8 cellular contexts compared by ENCODE assay signal in genomic region chr6:118709859-118710350, GRCh38. TPM values are rescaled to one million over a fixed set of nuclear protein-coding genes. Genes with fewer than 3 reads are reported as not detected.
DNase-seq lines count a peak whose midpoint lies in the region; ATAC-seq and TF ChIP-seq lines count a peak whose summit lies in the region.

No MANE protein-coding gene starts in this region.

- peaks cover 56 to 94% (median 66%) of the 10 kb centered on the region in 4 donors for H3K4me1 Mint-ChIP-seq in CD4-positive, alpha-beta memory T cell

- CTCF ChIA-PET in CD4-positive, alpha-beta memory T cell (lab: Charles Lee; ENCODE audit: partially characterized antibody): interaction anchor here (0.8 to 6.0 kb wide), 29 partner anchors 10 to 186 kb away, joined by 3 to 26 read pairs (median 7); partner anchors contain the start of genes ASF1A and CEP85L

- no peak for TF ChIP-seq CTCF in WI38 (IDR thresholded peaks at IDR 0.05; ENCODE audit: low read depth, low read length)

- H3K9me3 ChIP-seq in CD4-positive, alpha-beta memory T cell (ENCODE audit: control insufficient read depth in 1 of 2, low read length in 2 of 2): no peaks in the 10 kb centered on the region
- H3K9me3 ChIP-seq in mucosa of stomach (ENCODE audit: control insufficient read depth, low read length): no peaks in the 10 kb centered on the region

- peak; percentile 87 for ATAC-seq in GM19467 (IDR thresholded peaks at IDR 0.05; ENCODE audit: unreplicated experiment)

- H3K27ac Mint-ChIP-seq in CD4-positive, alpha-beta memory T cell: peak overlapping the region; percentile 92 to 98 (median 98)

- peak overlapping the region; percentile 91 to 99 (median 95) for H3K4me3 Mint-ChIP-seq in CD4-positive, alpha-beta memory T cell

- H3K4me1 ChIP-seq in CD4-positive, alpha-beta memory T cell (ENCODE audit: insufficient read depth, low read length): peaks cover 75% of the 10 kb centered on the region
- H3K4me1 ChIP-seq in mucosa of stomach (ENCODE audit: control insufficient read depth, insufficient read depth, low read length): peaks cover 16% of the 10 kb centered on the region

- peak; percentile 79 to 88 (median 85) for DNase-seq in CD4-positive, alpha-beta memory T cell
- DNase-seq in HK-2 (ENCODE audit: unreplicated experiment) (peak; percentile 35), GF-D8 (lab: John Stamatoyannopoulos, UW) (no peak)
- DNase-seq in central memory CD4-positive, alpha-beta T cell: peak; percentile 85
- peak; percentile 74 for DNase-seq in stimulated activated naive CD4-positive, alpha-beta T cell treated with Interleukin-2 at 50 U/mL for 16 hours (lab: John Stamatoyannopoulos, UW)

- intact Hi-C loops in CD4-positive, alpha-beta memory T cell (cut with micrococcal nuclease): loop anchor here (1.0 to 2.0 kb wide), 12 partner anchors 9 to 639 kb away; partner anchors contain the start of genes CEP85L, FAM184A and MAN1A1

- POLR2A ChIA-PET in CD4-positive, alpha-beta memory T cell (lab: Charles Lee; ENCODE audit: partially characterized antibody): interaction anchor here (0.6 to 6.0 kb wide), 54 partner anchors 11 to 1161 kb away, joined by 3 to 105 read pairs (median 8); partner anchors contain the start of genes ASF1A, CEP85L, FAM184A and MCM9

- H3K4me3 ChIP-seq in CD4-positive, alpha-beta memory T cell (ENCODE audit: low read length in 2 of 2): peak overlapping the region; percentile 95
- H3K4me3 ChIP-seq in WI38 (ENCODE audit: low read depth, low read length) (peak overlapping the region; percentile 60), mucosa of stomach (ENCODE audit: low read length) (peak overlapping the region; percentile 53)

- H3K36me3 ChIP-seq in CD4-positive, alpha-beta memory T cell (ENCODE audit: insufficient read depth, low read length): no peaks in the 10 kb centered on the region
- H3K36me3 ChIP-seq in mucosa of stomach (ENCODE audit: control insufficient read depth, insufficient read depth, low read length): no peaks in the 10 kb centered on the region

- peak overlapping the region; percentile 38 for H3K9ac ChIP-seq in mucosa of stomach (ENCODE audit: low read length)

- H3K36me3 Mint-ChIP-seq in CD4-positive, alpha-beta memory T cell: peaks cover 3 to 28% of the 10 kb centered on the region in 2 donors

- H3K9me3 Mint-ChIP-seq in CD4-positive, alpha-beta memory T cell: peaks cover 0 to 3% (median 0%) of the 10 kb centered on the region in 8 donors

- peak overlapping the region; percentile 70 for H3K27ac ChIP-seq in CD4-positive, alpha-beta memory T cell (ENCODE audit: low read depth, low read length)

- H3K27me3 ChIP-seq in CD4-positive, alpha-beta memory T cell (ENCODE audit: insufficient read depth, low read length): no peaks in the 10 kb centered on the region
- H3K27me3 ChIP-seq in mucosa of stomach (ENCODE audit: control insufficient read depth, insufficient read depth, low read length): no peaks in the 10 kb centered on the region

- H3K27me3 Mint-ChIP-seq in CD4-positive, alpha-beta memory T cell: no peaks in the 10 kb centered on the region

RNA-seq across cellular contexts. Expression of gene CEP85L, which starts 58.5 kb away (rescaled TPM):
- 10 to 100 TPM; 64.9 to 71.1 TPM for total RNA-seq in CD4-positive, alpha-beta memory T cell
- polyA plus RNA-seq in CD4-positive, alpha-beta memory T cell: 10 to 100 TPM; 32.7 to 35.9 TPM
